Comparison of ENCODE assay signal across 1 cellular context in genomic region chr15:29835301-29835700, GRCh38.
TF ChIP-seq lines count a peak whose summit lies in the region.

No MANE protein-coding gene starts in this region.

TF ChIP-seq in A549, 52 proteins besides CTCF, POLR2A, EP300 and RAD21:
- TF ChIP-seq BHLHE40 (IDR thresholded peaks at IDR 0.05; ENCODE audit: low read depth, low read length) (no peak), ELK1 (IDR thresholded peaks at IDR 0.05; ENCODE audit: low read depth, low read length) (no peak), TFCP2L1 (CRISPR knock-in tag; IDR thresholded peaks at IDR 0.05) (no peak), FOSL2 (IDR thresholded peaks at IDR 0.05) (no peak), FOSL2 (CRISPR knock-in tag; IDR thresholded peaks at IDR 0.05) (no peak), MAFK (IDR thresholded peaks at IDR 0.05; ENCODE audit: partially characterized antibody) (no peak), CEBPB (IDR thresholded peaks at IDR 0.05) (no peak), HOXB13 (CRISPR knock-in tag; IDR thresholded peaks at IDR 0.05; ENCODE audit: low read depth) (no peak), RFX5 (IDR thresholded peaks at IDR 0.05) (no peak), ZNF302 (CRISPR knock-in tag; IDR thresholded peaks at IDR 0.05) (no peak), NR3C1 (IDR thresholded peaks at IDR 0.05) (no peak), NPAS2 (CRISPR knock-in tag; IDR thresholded peaks at IDR 0.05; ENCODE audit: borderline replicate concordance) (no peak), HES2 (IDR thresholded peaks at IDR 0.05) (no peak), HEYL (CRISPR knock-in tag; IDR thresholded peaks at IDR 0.05) (no peak), ESRRA (IDR thresholded peaks at IDR 0.05; ENCODE audit: borderline replicate concordance, low read length) (no peak), CBX2 (IDR thresholded peaks at IDR 0.05; ENCODE audit: borderline replicate concordance, low read depth) (no peak), ATOH8 (CRISPR knock-in tag; IDR thresholded peaks at IDR 0.05; ENCODE audit: low read depth) (no peak), REST (IDR thresholded peaks at IDR 0.05) (no peak)
